In genomic region chr5:56314536-56314935, GRCh38 we compare ENCODE assay signal across 10 cellular contexts.
DNase-seq lines count a peak whose midpoint lies in the region; ATAC-seq and TF ChIP-seq lines count a peak whose summit lies in the region.
"Had no signal": no experiment of that assay in that cellular context is flagged by ENCODE, and none has a peak within 500 bp of the region (broad histone marks: within the 10 kb centered on the region; RNA-seq: fewer than 3 reads in every experiment).

No MANE protein-coding gene starts in this region.

- no peak overlapping the region for H3K27ac ChIP-seq in neural progenitor cell
- H3K27ac ChIP-seq: SK-N-MC had no signal

- peaks cover 3% of the 10 kb centered on the region for H3K27me3 Mint-ChIP-seq in activated CD4-positive, alpha-beta T cell treated with anti-CD3 and anti-CD28 coated beads for 36 hours
- H3K27me3 Mint-ChIP-seq in activated naive CD8-positive, alpha-beta T cell treated with anti-CD3 and anti-CD28 coated beads, Interleukin-2, amount 50 U/mL, for 24 hours: no peaks in the 10 kb centered on the region
- H3K27me3 Mint-ChIP-seq in neural progenitor cell (ENCODE audit: insufficient read depth, low read depth): no peaks in the 10 kb centered on the region
- H3K27me3 Mint-ChIP-seq: CD4-positive, alpha-beta memory T cell had no signal

- intact Hi-C loops in activated CD4-positive, alpha-beta T cell treated with anti-CD3 and anti-CD28 coated beads for 36 hours (cut with DNase I, micrococcal nuclease): no loop called here

- H3K36me3 ChIP-seq in neural progenitor cell: no peaks in the 10 kb centered on the region

- no peaks in the 10 kb centered on the region for H3K9me3 ChIP-seq in neural progenitor cell (ENCODE audit: low read depth)

- H3K27ac Mint-ChIP-seq in activated CD4-positive, alpha-beta T cell treated with anti-CD3 and anti-CD28 coated beads for 36 hours: no peak overlapping the region
- H3K27ac Mint-ChIP-seq in activated naive CD8-positive, alpha-beta T cell treated with anti-CD3 and anti-CD28 coated beads, Interleukin-2, amount 50 U/mL, for 24 hours: no peak overlapping the region
- H3K27ac Mint-ChIP-seq in neural progenitor cell: no peak overlapping the region

- POLR2A ChIA-PET in activated CD4-positive, alpha-beta T cell treated with anti-CD3 and anti-CD28 coated beads for 36 hours (lab: Charles Lee): no interaction called here

- H4K20me1 ChIP-seq in neural progenitor cell (ENCODE audit: low read depth): no peaks in the 10 kb centered on the region

- H3K4me1 Mint-ChIP-seq in activated CD4-positive, alpha-beta T cell treated with anti-CD3 and anti-CD28 coated beads for 36 hours: peaks cover 59% of the 10 kb centered on the region
- H3K4me1 Mint-ChIP-seq in activated naive CD8-positive, alpha-beta T cell treated with anti-CD3 and anti-CD28 coated beads, Interleukin-2, amount 50 U/mL, for 24 hours: peaks cover 44% of the 10 kb centered on the region
- H3K4me1 Mint-ChIP-seq in neural progenitor cell: peaks cover 5% of the 10 kb centered on the region

- CTCF ChIA-PET in activated CD4-positive, alpha-beta T cell treated with anti-CD3 and anti-CD28 coated beads for 36 hours (lab: Charles Lee): interaction anchor here (1.3 kb wide), 1 partner anchor 10 kb away, joined by 4 read pairs; no protein-coding TSS in a partner anchor

- H3K4me1 ChIP-seq in neural progenitor cell: no peaks in the 10 kb centered on the region

- H3K79me2 ChIP-seq in neural progenitor cell (ENCODE audit: low read depth): no peaks in the 10 kb centered on the region

- no peak overlapping the region for H2AFZ ChIP-seq in neural progenitor cell (replicated peaks)

- no peaks in the 10 kb centered on the region for H3F3A ChIP-seq in neural progenitor cell (ENCODE audit: low read depth)

- no peak overlapping the region for H3K4me3 Mint-ChIP-seq in activated CD4-positive, alpha-beta T cell treated with anti-CD3 and anti-CD28 coated beads for 36 hours
- H3K4me3 Mint-ChIP-seq in activated naive CD8-positive, alpha-beta T cell treated with anti-CD3 and anti-CD28 coated beads, Interleukin-2, amount 50 U/mL, for 24 hours: no peak overlapping the region
- H3K4me3 Mint-ChIP-seq in neural progenitor cell: no peak overlapping the region

- TF ChIP-seq CTCF in neural progenitor cell (IDR thresholded peaks at IDR 0.05): peak; percentile 39

- no peak overlapping the region for H3K4me2 ChIP-seq in neural progenitor cell

- H3K9ac ChIP-seq in neural progenitor cell: no peak overlapping the region

- H3K27me3 ChIP-seq in neural progenitor cell: no peaks in the 10 kb centered on the region

- DNase-seq in activated CD4-positive, alpha-beta T cell treated with anti-CD3 and anti-CD28 coated beads for 36 hours: peak; percentile 42
- DNase-seq in activated CD4-positive, alpha-beta T cell treated with anti-CD3 and anti-CD28 coated beads for 48 hours: no peak
- DNase-seq in activated naive CD8-positive, alpha-beta T cell treated with anti-CD3 and anti-CD28 coated beads, Interleukin-2, amount 50 U/mL, for 24 hours: peak; percentile 52
- DNase-seq in neural progenitor cell (ENCODE audit: low spot score) (peak; percentile 12), GDM1 (lab: John Stamatoyannopoulos, UW) (no peak), NCI-H2196 (lab: John Stamatoyannopoulos, UW; ENCODE audit: unreplicated experiment) (no peak)
- no peak for DNase-seq in central memory CD4-positive, alpha-beta T cell

- ATAC-seq in activated CD4-positive, alpha-beta T cell treated with anti-CD3 and anti-CD28 coated beads for 36 hours: no peak
- ATAC-seq in HG02885 (IDR thresholded peaks at IDR 0.05; ENCODE audit: poor library complexity, unreplicated experiment): peak; percentile 85
- ATAC-seq in activated naive CD8-positive, alpha-beta T cell treated with anti-CD3 and anti-CD28 coated beads, Interleukin-2, amount 50 U/mL, for 24 hours: no peak

- no peaks in the 10 kb centered on the region for H3K9me3 Mint-ChIP-seq in activated CD4-positive, alpha-beta T cell treated with anti-CD3 and anti-CD28 coated beads for 36 hours (ENCODE audit: low read depth)
- H3K9me3 Mint-ChIP-seq in activated naive CD8-positive, alpha-beta T cell treated with anti-CD3 and anti-CD28 coated beads, Interleukin-2, amount 50 U/mL, for 24 hours: no peaks in the 10 kb centered on the region
- peaks cover 2% of the 10 kb centered on the region for H3K9me3 Mint-ChIP-seq in neural progenitor cell
- H3K9me3 Mint-ChIP-seq: CD4-positive, alpha-beta memory T cell had no signal

- H3K4me3 ChIP-seq in neural progenitor cell: no peak overlapping the region
- H3K4me3 ChIP-seq: SK-N-MC had no signal

- H3K36me3 Mint-ChIP-seq in activated CD4-positive, alpha-beta T cell treated with anti-CD3 and anti-CD28 coated beads for 36 hours (ENCODE audit: low read depth): no peaks in the 10 kb centered on the region
- H3K36me3 Mint-ChIP-seq in activated naive CD8-positive, alpha-beta T cell treated with anti-CD3 and anti-CD28 coated beads, Interleukin-2, amount 50 U/mL, for 24 hours (ENCODE audit: low read depth): no peaks in the 10 kb centered on the region
- H3K36me3 Mint-ChIP-seq in neural progenitor cell: no peaks in the 10 kb centered on the region
- H3K36me3 Mint-ChIP-seq: CD4-positive, alpha-beta memory T cell had no signal

Comparison
In these comparisons a context has a peak if more than half of its experiments do, and no peak if none do; other contexts are left out.
1. DNase-seq: peak in activated CD4-positive, alpha-beta T cell treated with anti-CD3 and anti-CD28 coated beads for 36 hours (single experiment), activated naive CD8-positive, alpha-beta T cell treated with anti-CD3 and anti-CD28 coated beads, Interleukin-2, amount 50 U/mL, for 24 hours (single experiment) and neural progenitor cell (single experiment); none in activated CD4-positive, alpha-beta T cell treated with anti-CD3 and anti-CD28 coated beads for 48 hours (single experiment), central memory CD4-positive, alpha-beta T cell (single experiment), GDM1 (single experiment) and NCI-H2196 (single experiment).